In the genomic region with DNA sequence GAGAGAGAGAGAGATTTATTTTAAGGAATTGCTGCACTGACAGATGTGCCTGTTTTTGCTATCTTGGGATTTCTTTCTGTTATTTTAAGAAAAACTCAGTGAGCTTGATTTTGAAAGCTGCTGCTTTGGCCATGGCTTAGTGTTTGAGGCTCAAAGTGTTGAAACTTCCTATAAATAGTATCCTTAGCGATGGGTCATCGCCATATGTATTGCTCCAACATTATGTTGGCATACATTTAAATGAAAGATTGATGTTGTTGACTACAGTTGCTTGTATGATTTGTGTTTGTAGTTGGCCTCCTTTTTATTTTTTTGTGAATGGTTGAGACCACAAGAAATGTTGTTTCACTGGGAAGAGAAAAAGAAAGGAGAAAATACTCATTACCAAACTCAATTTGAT, we compare ENCODE assay signal across 9 cellular contexts.
"Had no signal": no experiment of that assay in that cellular context is flagged by ENCODE, and none has a peak within 500 bp of the region (broad histone marks: within the 10 kb centered on the region; RNA-seq: fewer than 3 reads in every experiment).

No MANE protein-coding gene starts in this region.

- H3K4me3 Mint-ChIP-seq: activated naive CD8-positive, alpha-beta T cell treated with anti-CD3 and anti-CD28 coated beads, Interleukin-2, amount 10 ng/mL, durations not matched to agents 7 days and 5 days; mesothelial cell of epicardium; stimulated activated memory B cell treated with anti-CD40 and anti-IgM and Interleukin-4, amounts not matched to agents 10 μg/mL and 1 μg/mL and 100 μg/mL, for 72 hours had no signal

- H3K36me3 Mint-ChIP-seq: mesothelial cell of epicardium; stimulated activated memory B cell treated with anti-CD40 and anti-IgM and Interleukin-4, amounts not matched to agents 10 μg/mL and 1 μg/mL and 100 μg/mL, for 72 hours had no signal

- DNase-seq: activated CD4-positive, CD25-positive, alpha-beta regulatory T cell; activated effector memory CD4-positive, alpha-beta T cell treated with anti-CD3 and anti-CD28 coated beads, Interleukin-2, amount 50 U/mL, for 16 hours; activated naive CD8-positive, alpha-beta T cell treated with anti-CD3 and anti-CD28 coated beads, Interleukin-2, amount 10 ng/mL, durations not matched to agents 7 days and 5 days; esophagus squamous epithelium; retina; SK-N-SH; transverse colon had no signal

- ATAC-seq: stimulated activated memory B cell treated with anti-CD40 and anti-IgM and Interleukin-4, amounts not matched to agents 10 μg/mL and 1 μg/mL and 100 μg/mL, for 72 hours had no signal

- H3K4me1 Mint-ChIP-seq: stimulated activated memory B cell treated with anti-CD40 and anti-IgM and Interleukin-4, amounts not matched to agents 10 μg/mL and 1 μg/mL and 100 μg/mL, for 72 hours had no signal

- H3K9me3 Mint-ChIP-seq: stimulated activated memory B cell treated with anti-CD40 and anti-IgM and Interleukin-4, amounts not matched to agents 10 μg/mL and 1 μg/mL and 100 μg/mL, for 72 hours had no signal

- H3K27ac Mint-ChIP-seq: activated naive CD8-positive, alpha-beta T cell treated with anti-CD3 and anti-CD28 coated beads, Interleukin-2, amount 10 ng/mL, durations not matched to agents 7 days and 5 days; mesothelial cell of epicardium; stimulated activated memory B cell treated with anti-CD40 and anti-IgM and Interleukin-4, amounts not matched to agents 10 μg/mL and 1 μg/mL and 100 μg/mL, for 72 hours had no signal
